24 cellular contexts compared by ENCODE assay signal in genomic region chr9:99845063-99845462, GRCh38.
"Had no signal": no experiment of that assay in that cellular context is flagged by ENCODE, and none has a peak within 500 bp of the region (broad histone marks: within the 10 kb centered on the region; RNA-seq: fewer than 3 reads in every experiment).

No MANE protein-coding gene starts in this region.

- H3K9me3 ChIP-seq: heart right ventricle, left lung, lower lobe of right lung, mucosa of descending colon had no signal

- H3K27ac ChIP-seq: coronary artery, epithelial cell of prostate, foreskin keratinocyte, heart right ventricle, left lung, lower lobe of right lung had no signal

- H3K36me3 ChIP-seq: left lung, lower lobe of right lung had no signal

- H3K4me3 ChIP-seq: coronary artery, heart right ventricle, left lung, lower lobe of right lung, mucosa of descending colon had no signal

- FAIRE-seq: colon, endometrium, frontal cortex, islet of Langerhans, keratinocyte had no signal

- ATAC-seq: effector memory CD8-positive, alpha-beta T cell; esophagus mucosa; foreskin keratinocyte; heart right ventricle; left cardiac atrium; left lung; left ventricle myocardium superior; lower lobe of right lung; mucosa of descending colon had no signal

- DNase-seq: effector CD8-positive, alpha-beta T cell; effector memory CD8-positive, alpha-beta T cell; endodermal cell; erythroblast; foreskin keratinocyte; glutamatergic neuron; head of caudate nucleus; heart right ventricle; hippocampal formation; left cardiac atrium; left lung; left ventricle myocardium superior; lower lobe of right lung; mesenchymal stem cell; mucosa of descending colon; naive B cell had no signal

- H3K27me3 ChIP-seq: heart right ventricle, left lung had no signal

- H3K4me1 ChIP-seq: foreskin keratinocyte, heart right ventricle, left lung, lower lobe of right lung had no signal
